8 cellular contexts compared by ENCODE assay signal in the genomic region with DNA sequence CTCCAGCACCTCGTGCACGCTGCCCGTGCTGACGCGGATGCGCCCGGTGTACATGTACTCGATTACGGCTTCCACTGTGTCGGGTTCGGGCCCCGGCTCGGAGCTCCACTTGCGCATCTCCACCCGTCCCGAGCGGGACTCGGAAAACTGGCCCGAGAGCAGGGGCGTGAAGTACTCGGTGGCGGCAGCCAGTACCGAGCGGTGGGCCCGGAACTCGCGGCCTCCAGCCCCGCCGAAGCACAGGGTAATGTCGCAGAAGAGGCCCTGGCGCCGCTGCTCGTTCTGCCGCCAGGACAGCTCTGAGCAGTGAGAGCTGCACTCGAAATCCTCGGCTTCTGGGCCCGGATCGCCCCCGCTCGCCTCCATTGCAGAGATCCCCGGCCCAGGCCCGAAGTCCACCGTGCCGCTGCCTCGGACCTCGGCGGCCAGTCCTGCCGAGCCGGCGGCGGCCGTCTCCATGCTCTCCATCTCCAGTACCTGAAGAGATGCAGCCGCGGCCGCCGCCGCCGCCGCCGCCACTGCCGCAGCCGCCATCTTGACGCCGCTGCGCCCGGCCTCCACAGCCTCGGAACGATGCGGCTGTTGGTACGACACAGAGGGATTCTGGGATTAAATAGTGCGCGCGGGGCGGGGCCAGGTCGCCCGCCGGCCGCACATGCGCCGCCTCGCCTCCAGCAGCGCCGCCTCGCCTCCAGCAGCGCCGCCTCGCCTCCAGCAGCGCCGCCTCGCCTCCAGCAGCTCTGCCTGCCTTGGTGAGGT. TPM values are rescaled to one million over a fixed set of nuclear protein-coding genes. Genes with fewer than 3 reads are reported as not detected.
DNase-seq lines count a peak whose midpoint lies in the region; ATAC-seq and TF ChIP-seq lines count a peak whose summit lies in the region.

A gene with protein sequence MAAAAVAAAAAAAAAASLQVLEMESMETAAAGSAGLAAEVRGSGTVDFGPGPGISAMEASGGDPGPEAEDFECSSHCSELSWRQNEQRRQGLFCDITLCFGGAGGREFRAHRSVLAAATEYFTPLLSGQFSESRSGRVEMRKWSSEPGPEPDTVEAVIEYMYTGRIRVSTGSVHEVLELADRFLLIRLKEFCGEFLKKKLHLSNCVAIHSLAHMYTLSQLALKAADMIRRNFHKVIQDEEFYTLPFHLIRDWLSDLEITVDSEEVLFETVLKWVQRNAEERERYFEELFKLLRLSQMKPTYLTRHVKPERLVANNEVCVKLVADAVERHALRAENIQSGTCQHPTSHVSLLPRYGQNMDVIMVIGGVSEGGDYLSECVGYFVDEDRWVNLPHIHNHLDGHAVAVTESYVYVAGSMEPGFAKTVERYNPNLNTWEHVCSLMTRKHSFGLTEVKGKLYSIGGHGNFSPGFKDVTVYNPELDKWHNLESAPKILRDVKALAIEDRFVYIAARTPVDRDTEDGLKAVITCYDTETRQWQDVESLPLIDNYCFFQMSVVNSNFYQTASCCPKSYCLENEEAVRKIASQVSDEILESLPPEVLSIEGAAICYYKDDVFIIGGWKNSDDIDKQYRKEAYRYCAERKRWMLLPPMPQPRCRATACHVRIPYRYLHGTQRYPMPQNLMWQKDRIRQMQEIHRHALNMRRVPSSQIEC (minus strand): TSS at position 587 of the 759 bp plus-strand sequence. CDS start 53 bp downstream, at position 534.

- 0 to 1% methylated on average over 78 to 90 of the region's 90 CpGs for whole genome bisulfite sequencing in aorta, 2 donors

- DNase-seq in NCI-H1694 treated with DMSO at 0.1 percent for 48 hours (lab: John Stamatoyannopoulos, UW) (peak; percentile 81), T-helper 2 cell (peak; percentile 76 to 94 (median 82)), ascending aorta (ENCODE audit: low spot score in 2 of 2) (peak; percentile 56 to 93), hepatic stellate cell (ENCODE audit: low spot score) (peak; percentile 94), renal cortical epithelial cell (ENCODE audit: low read depth) (peak; percentile 67), aorta (peak; percentile 92 to 96)

- H3K9me3 ChIP-seq in ascending aorta (no peaks in the 10 kb centered on the region), aorta (ENCODE audit: control insufficient read depth, low read length) (no peaks in the 10 kb centered on the region)

- H3K27me3 ChIP-seq in ascending aorta (no peaks in the 10 kb centered on the region), aorta (ENCODE audit: control insufficient read depth in 1 of 2, insufficient read depth in 2 of 2, low read length in 1 of 2) (no peaks in the 10 kb centered on the region)

- ATAC-seq in GM18498 (IDR thresholded peaks at IDR 0.05; ENCODE audit: unreplicated experiment): peak; percentile 91
- peak; percentile 86 for ATAC-seq in HG02884 (IDR thresholded peaks at IDR 0.05; ENCODE audit: unreplicated experiment)
- peak; percentile 96 for ATAC-seq in aorta (ENCODE audit: low FRiP score)

- peak within 1 kb of the TSS; percentile 77 to 92 for H3K27ac ChIP-seq in ascending aorta
- peak within 1 kb of the TSS; percentile 34 to 68 for H3K27ac ChIP-seq in aorta (ENCODE audit: low read depth in 1 of 2, low read length in 2 of 2)

- intact Hi-C loops in ascending aorta (cut with DNase I) (loop anchor here (1.0 to 2.0 kb wide), 3 partner anchors 29 to 101 kb away; a partner anchor contains a TSS), aorta (cut with DNase I) (loop anchor here in 1 of 2 donors (2.0 kb wide), 1 partner anchor 28 kb away; a partner anchor contains a TSS)

- peaks cover 7 to 21% of the 10 kb centered on the region in 2 donors for H3K36me3 ChIP-seq in ascending aorta
- H3K36me3 ChIP-seq in aorta (ENCODE audit: control insufficient read depth in 1 of 2, insufficient read depth in 2 of 2, low read length in 1 of 2): no peaks in the 10 kb centered on the region

- H3K4me3 ChIP-seq in ascending aorta: peak within 1 kb of the TSS; percentile 80 to 99
- peak within 1 kb of the TSS; percentile 61 to 81 for H3K4me3 ChIP-seq in aorta (ENCODE audit: low read length in 2 of 2)

- H3K4me1 ChIP-seq in ascending aorta (peaks cover 3 to 14% of the 10 kb centered on the region in 2 donors), aorta (ENCODE audit: control insufficient read depth in 1 of 2, insufficient read depth in 2 of 2, low read length in 2 of 2) (peaks cover 0 to 4% of the 10 kb centered on the region in 2 donors)

- TF ChIP-seq CTCF in ascending aorta (IDR thresholded peaks at IDR 0.05): no peak

RNA-seq across cellular contexts. Expression of the gene that starts here (rescaled TPM):
- total RNA-seq in ascending aorta (8.9 TPM), renal cortical epithelial cell (30.6 and 39.7 TPM in 2 replicates), aorta (10 to 100 TPM; 11.9 TPM)
- 1 to 10 TPM; 1.0 to 1.8 TPM for polyA plus RNA-seq in aorta

Comparison
In these comparisons a context has a peak if more than half of its experiments do, and no peak if none do; other contexts are left out.
1. Peak in every context shown above with its lines: DNase-seq, ATAC-seq, H3K4me3 ChIP-seq and H3K27ac ChIP-seq.